In the genomic region with DNA sequence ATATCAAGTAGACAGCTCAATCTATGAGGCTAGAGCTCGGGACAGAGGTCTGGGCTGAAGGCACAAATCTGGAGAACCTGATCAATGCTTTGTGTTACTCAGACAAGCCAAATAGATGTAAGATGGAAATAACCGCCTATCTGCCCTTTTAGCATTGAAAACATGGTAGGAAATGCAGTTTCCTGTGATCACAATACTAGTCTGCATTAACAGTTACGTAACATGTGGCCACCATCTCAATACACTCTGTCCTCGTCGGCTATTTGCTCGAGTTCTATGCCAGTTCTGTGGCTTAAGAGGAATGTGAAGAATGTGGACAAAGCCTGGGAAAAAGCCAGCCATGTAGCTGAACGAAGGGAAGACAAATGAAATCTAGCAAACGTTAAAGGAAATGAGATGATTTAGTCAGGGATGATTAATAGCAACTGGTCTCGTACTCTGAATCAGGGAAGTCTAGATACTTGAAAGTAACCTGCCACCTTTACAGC, we compare ENCODE assay signal across 2 cellular contexts.
TF ChIP-seq lines count a peak whose summit lies in the region.

No MANE protein-coding gene starts in this region.

TF ChIP-seq in A549, 52 proteins besides CTCF, POLR2A, EP300 and RAD21 (continued from another document):
- TF ChIP-seq HOXB5 (CRISPR knock-in tag; IDR thresholded peaks at IDR 0.05) = peak; percentile 90
- TF ChIP-seq CEBPB (IDR thresholded peaks at IDR 0.05) = peak; percentile 63 to 95
- 0 out of 2 replicates have a peak, but pooled peaks have one; percentile 23 for TF ChIP-seq ZSCAN20 (CRISPR knock-in tag; IDR thresholded peaks at IDR 0.05)
- TF ChIP-seq FOSL2 (IDR thresholded peaks at IDR 0.05) = peak; percentile 52; the same call in 1 of the 2 replicates
- TF ChIP-seq FOSL2 (CRISPR knock-in tag; IDR thresholded peaks at IDR 0.05) = peak; percentile 79
- TF ChIP-seq HOXB13 (CRISPR knock-in tag; IDR thresholded peaks at IDR 0.05; ENCODE audit: low read depth) = peak; percentile 87
- no peak for TF ChIP-seq ESRRA (IDR thresholded peaks at IDR 0.05; ENCODE audit: borderline replicate concordance, low read length)
- TF ChIP-seq, protein P1, sequence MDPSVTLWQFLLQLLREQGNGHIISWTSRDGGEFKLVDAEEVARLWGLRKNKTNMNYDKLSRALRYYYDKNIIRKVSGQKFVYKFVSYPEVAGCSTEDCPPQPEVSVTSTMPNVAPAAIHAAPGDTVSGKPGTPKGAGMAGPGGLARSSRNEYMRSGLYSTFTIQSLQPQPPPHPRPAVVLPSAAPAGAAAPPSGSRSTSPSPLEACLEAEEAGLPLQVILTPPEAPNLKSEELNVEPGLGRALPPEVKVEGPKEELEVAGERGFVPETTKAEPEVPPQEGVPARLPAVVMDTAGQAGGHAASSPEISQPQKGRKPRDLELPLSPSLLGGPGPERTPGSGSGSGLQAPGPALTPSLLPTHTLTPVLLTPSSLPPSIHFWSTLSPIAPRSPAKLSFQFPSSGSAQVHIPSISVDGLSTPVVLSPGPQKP (IDR thresholded peaks at IDR 0.05; ENCODE audit: low read depth, low read length) = no peak
- TF ChIP-seq JUNB (IDR thresholded peaks at IDR 0.05) = peak; percentile 84
- peak; percentile 89 to 96 for TF ChIP-seq JUN (IDR thresholded peaks at IDR 0.05)
- TF ChIP-seq, protein P2, sequence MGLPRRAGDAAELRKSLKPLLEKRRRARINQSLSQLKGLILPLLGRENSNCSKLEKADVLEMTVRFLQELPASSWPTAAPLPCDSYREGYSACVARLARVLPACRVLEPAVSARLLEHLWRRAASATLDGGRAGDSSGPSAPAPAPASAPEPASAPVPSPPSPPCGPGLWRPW (IDR thresholded peaks at IDR 0.05) = no peak
- TF ChIP-seq GATA3 (IDR thresholded peaks at IDR 0.05; ENCODE audit: borderline replicate concordance) = peak; percentile 95
- no peak for TF ChIP-seq ZFP36 (IDR thresholded peaks at IDR 0.05; ENCODE audit: borderline replicate concordance, partially characterized antibody)
- TF ChIP-seq, protein P3, sequence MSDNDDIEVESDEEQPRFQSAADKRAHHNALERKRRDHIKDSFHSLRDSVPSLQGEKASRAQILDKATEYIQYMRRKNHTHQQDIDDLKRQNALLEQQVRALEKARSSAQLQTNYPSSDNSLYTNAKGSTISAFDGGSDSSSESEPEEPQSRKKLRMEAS (IDR thresholded peaks at IDR 0.05) = peak; percentile 88
- TF ChIP-seq, protein P4, sequence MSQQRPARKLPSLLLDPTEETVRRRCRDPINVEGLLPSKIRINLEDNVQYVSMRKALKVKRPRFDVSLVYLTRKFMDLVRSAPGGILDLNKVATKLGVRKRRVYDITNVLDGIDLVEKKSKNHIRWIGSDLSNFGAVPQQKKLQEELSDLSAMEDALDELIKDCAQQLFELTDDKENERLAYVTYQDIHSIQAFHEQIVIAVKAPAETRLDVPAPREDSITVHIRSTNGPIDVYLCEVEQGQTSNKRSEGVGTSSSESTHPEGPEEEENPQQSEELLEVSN (IDR thresholded peaks at IDR 0.05; ENCODE audit: borderline replicate concordance, low read depth) = peak; percentile 57; the same call in 1 of the 2 replicates
- peak; percentile 66; the same call in 1 of the 3 replicates for TF ChIP-seq NR3C1 (IDR thresholded peaks at IDR 0.05)
- TF ChIP-seq, protein P5, sequence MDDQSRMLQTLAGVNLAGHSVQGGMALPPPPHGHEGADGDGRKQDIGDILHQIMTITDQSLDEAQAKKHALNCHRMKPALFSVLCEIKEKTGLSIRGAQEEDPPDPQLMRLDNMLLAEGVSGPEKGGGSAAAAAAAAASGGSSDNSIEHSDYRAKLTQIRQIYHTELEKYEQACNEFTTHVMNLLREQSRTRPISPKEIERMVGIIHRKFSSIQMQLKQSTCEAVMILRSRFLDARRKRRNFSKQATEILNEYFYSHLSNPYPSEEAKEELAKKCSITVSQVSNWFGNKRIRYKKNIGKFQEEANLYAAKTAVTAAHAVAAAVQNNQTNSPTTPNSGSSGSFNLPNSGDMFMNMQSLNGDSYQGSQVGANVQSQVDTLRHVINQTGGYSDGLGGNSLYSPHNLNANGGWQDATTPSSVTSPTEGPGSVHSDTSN (IDR thresholded peaks at IDR 0.05) = peak; percentile 71
- peak; percentile 46; the same call in 2 of the 3 replicates for TF ChIP-seq SMC3 (IDR thresholded peaks at IDR 0.05)
- peak; percentile 26; the same call in 1 of the 2 replicates for TF ChIP-seq RARB (CRISPR knock-in tag; IDR thresholded peaks at IDR 0.05)
- 0 out of 2 replicates have a peak, but pooled peaks have one; percentile 61 for TF ChIP-seq HEYL (CRISPR knock-in tag; IDR thresholded peaks at IDR 0.05)
- TF ChIP-seq, protein P6, sequence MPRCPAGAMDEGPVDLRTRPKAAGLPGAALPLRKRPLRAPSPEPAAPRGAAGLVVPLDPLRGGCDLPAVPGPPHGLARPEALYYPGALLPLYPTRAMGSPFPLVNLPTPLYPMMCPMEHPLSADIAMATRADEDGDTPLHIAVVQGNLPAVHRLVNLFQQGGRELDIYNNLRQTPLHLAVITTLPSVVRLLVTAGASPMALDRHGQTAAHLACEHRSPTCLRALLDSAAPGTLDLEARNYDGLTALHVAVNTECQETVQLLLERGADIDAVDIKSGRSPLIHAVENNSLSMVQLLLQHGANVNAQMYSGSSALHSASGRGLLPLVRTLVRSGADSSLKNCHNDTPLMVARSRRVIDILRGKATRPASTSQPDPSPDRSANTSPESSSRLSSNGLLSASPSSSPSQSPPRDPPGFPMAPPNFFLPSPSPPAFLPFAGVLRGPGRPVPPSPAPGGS (IDR thresholded peaks at IDR 0.05) = 0 out of 3 replicates have a peak, but pooled peaks have one; percentile 60
- TF ChIP-seq, protein P7, sequence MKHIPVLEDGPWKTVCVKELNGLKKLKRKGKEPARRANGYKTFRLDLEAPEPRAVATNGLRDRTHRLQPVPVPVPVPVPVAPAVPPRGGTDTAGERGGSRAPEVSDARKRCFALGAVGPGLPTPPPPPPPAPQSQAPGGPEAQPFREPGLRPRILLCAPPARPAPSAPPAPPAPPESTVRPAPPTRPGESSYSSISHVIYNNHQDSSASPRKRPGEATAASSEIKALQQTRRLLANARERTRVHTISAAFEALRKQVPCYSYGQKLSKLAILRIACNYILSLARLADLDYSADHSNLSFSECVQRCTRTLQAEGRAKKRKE (CRISPR knock-in tag; IDR thresholded peaks at IDR 0.05; ENCODE audit: low read depth) = peak; percentile 38; the same call in 1 of the 2 replicates
TF ChIP-seq in A549: peak in this region for 17.

TF ChIP-seq in IMR-90, 13 proteins besides CTCF, POLR2A, EP300 and RAD21 (continued from another document):
- TF ChIP-seq MAFK (IDR thresholded peaks at IDR 0.05; ENCODE audit: low read depth, low read length) (no peak), CEBPB (IDR thresholded peaks at IDR 0.05; ENCODE audit: low read depth, low read length) (peak; percentile 94), CHD1 (IDR thresholded peaks at IDR 0.05; ENCODE audit: low read depth, low read length) (no peak), SMC3 (IDR thresholded peaks at IDR 0.05; ENCODE audit: low read depth, low read length) (peak; percentile 3; the same call in 1 of the 2 replicates), BHLHE40 (IDR thresholded peaks at IDR 0.05; ENCODE audit: low read depth, low read length) (no peak), MXI1 (IDR thresholded peaks at IDR 0.05; ENCODE audit: borderline replicate concordance, low read depth, low read length) (no peak), NFE2L2 (IDR thresholded peaks at IDR 0.05; ENCODE audit: low read depth, low read length) (no peak)
- TF ChIP-seq, protein P8, sequence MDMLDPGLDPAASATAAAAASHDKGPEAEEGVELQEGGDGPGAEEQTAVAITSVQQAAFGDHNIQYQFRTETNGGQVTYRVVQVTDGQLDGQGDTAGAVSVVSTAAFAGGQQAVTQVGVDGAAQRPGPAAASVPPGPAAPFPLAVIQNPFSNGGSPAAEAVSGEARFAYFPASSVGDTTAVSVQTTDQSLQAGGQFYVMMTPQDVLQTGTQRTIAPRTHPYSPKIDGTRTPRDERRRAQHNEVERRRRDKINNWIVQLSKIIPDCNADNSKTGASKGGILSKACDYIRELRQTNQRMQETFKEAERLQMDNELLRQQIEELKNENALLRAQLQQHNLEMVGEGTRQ (IDR thresholded peaks at IDR 0.05; ENCODE audit: low read depth, low read length) = no peak
